Comparison of ENCODE assay signal across 18 cellular contexts in genomic region chrX:42585842-42586621, GRCh38.
DNase-seq lines count a peak whose midpoint lies in the region; ATAC-seq and TF ChIP-seq lines count a peak whose summit lies in the region.
"Had no signal": no experiment of that assay in that cellular context is flagged by ENCODE, and none has a peak within 500 bp of the region (broad histone marks: within the 10 kb centered on the region; RNA-seq: fewer than 3 reads in every experiment).

No MANE protein-coding gene starts in this region.

- CTCF ChIA-PET in mammary epithelial cell (lab: Charles Lee; ENCODE audit: low non-redundant PET): no interaction called here

- in situ Hi-C loops in mammary epithelial cell (cut with MboI; ENCODE audit: low sequenced_read_pairs in 2 of 2): no loop called here

- no peaks in the 10 kb centered on the region for H3K4me1 ChIP-seq in mammary epithelial cell (ENCODE audit: insufficient read depth, low read length)
- H3K4me1 ChIP-seq: BLaER1 had no signal

- H2AFZ ChIP-seq in mammary epithelial cell (ENCODE audit: low read depth, low read length): no peak overlapping the region
- H2AFZ ChIP-seq: GM23248 had no signal

- H3K9me3 ChIP-seq in mammary epithelial cell (replicated peaks; ENCODE audit: insufficient read depth, low read length): no peaks in the 10 kb centered on the region
- H3K9me3 ChIP-seq: BLaER1 had no signal

- no peaks in the 10 kb centered on the region for H3K36me3 ChIP-seq in mammary epithelial cell (ENCODE audit: insufficient read depth, low read length)
- H3K36me3 ChIP-seq: BLaER1 had no signal

- dilution Hi-C loops in mammary epithelial cell (cut with HindIII; ENCODE audit: low sequenced_read_pairs): no loop called here

- no peak for ATAC-seq in activated naive CD8-positive, alpha-beta T cell treated with anti-CD3 and anti-CD28 coated beads, Interleukin-2, amount 50 U/mL, for 24 hours
- ATAC-seq in stimulated activated memory B cell treated with anti-CD40 and anti-IgM and Interleukin-4, amounts not matched to agents 10 μg/mL and 1 μg/mL and 100 μg/mL, for 72 hours: peak; percentile 39
- ATAC-seq: HCT116 had no signal

- intact Hi-C loops in mammary epithelial cell (cut with micrococcal nuclease): no loop called here

- H3K27ac ChIP-seq in mammary epithelial cell (ENCODE audit: insufficient read depth, low read depth, low read length): no peak overlapping the region
- H3K27ac ChIP-seq: BLaER1, GM23248 had no signal

- no peaks in the 10 kb centered on the region for H3K9me3 Mint-ChIP-seq in activated naive CD8-positive, alpha-beta T cell (ENCODE audit: low read depth)
- peaks cover 10% of the 10 kb centered on the region for H3K9me3 Mint-ChIP-seq in activated naive CD8-positive, alpha-beta T cell treated with anti-CD3 and anti-CD28 coated beads, Interleukin-2, amount 50 U/mL, for 24 hours
- H3K9me3 Mint-ChIP-seq in stimulated activated memory B cell treated with anti-CD40 and anti-IgM and Interleukin-4, amounts not matched to agents 10 μg/mL and 1 μg/mL and 100 μg/mL, for 72 hours: peaks cover 2% of the 10 kb centered on the region
- H3K9me3 Mint-ChIP-seq: IgD-negative memory B cell had no signal

- TF ChIP-seq CTCF in GM12865 (IDR thresholded peaks at IDR 0.05; ENCODE audit: insufficient read depth, low read depth, low read length, missing control alignments) (no peak), mammary epithelial cell (conservative IDR thresholded peaks at IDR 0.05 in 1 of 2, IDR thresholded peaks at IDR 0.05 in 1 of 2; ENCODE audit: extremely low read depth in 1 of 2, insufficient read depth in 1 of 2, low read depth in 1 of 2, low read length in 2 of 2) (no peak)

- H3K79me2 ChIP-seq in mammary epithelial cell (ENCODE audit: insufficient read depth, low read length): no peaks in the 10 kb centered on the region

- peaks cover 2% of the 10 kb centered on the region for H3K27me3 ChIP-seq in mammary epithelial cell (ENCODE audit: insufficient read depth, low read length)

- H3K4me3 ChIP-seq in GM12865 (ENCODE audit: low read depth, low read length) (no peak overlapping the region), mammary epithelial cell (replicated peaks in 1 of 3; ENCODE audit: insufficient read depth in 1 of 3, low read depth in 2 of 3, low read length in 3 of 3) (no peak overlapping the region)
- H3K4me3 ChIP-seq: BLaER1, GM23248 had no signal

- 40% methylated on average over 2 of the region's 2 CpGs for WGBS in mammary epithelial cell (ENCODE audit: low coverage, missing lambda C conversion rate)

- no peak overlapping the region for H3K27ac Mint-ChIP-seq in activated naive CD8-positive, alpha-beta T cell
- no peak overlapping the region for H3K27ac Mint-ChIP-seq in activated naive CD8-positive, alpha-beta T cell treated with anti-CD3 and anti-CD28 coated beads, Interleukin-2, amount 50 U/mL, for 24 hours
- H3K27ac Mint-ChIP-seq in stimulated activated memory B cell treated with anti-CD40 and anti-IgM and Interleukin-4, amounts not matched to agents 10 μg/mL and 1 μg/mL and 100 μg/mL, for 72 hours: peak overlapping the region; percentile 35
- H3K27ac Mint-ChIP-seq: IgD-negative memory B cell had no signal

- no peaks in the 10 kb centered on the region for H3K27me3 Mint-ChIP-seq in activated naive CD8-positive, alpha-beta T cell
- no peaks in the 10 kb centered on the region for H3K27me3 Mint-ChIP-seq in activated naive CD8-positive, alpha-beta T cell treated with anti-CD3 and anti-CD28 coated beads, Interleukin-2, amount 50 U/mL, for 24 hours
- H3K27me3 Mint-ChIP-seq in stimulated activated memory B cell treated with anti-CD40 and anti-IgM and Interleukin-4, amounts not matched to agents 10 μg/mL and 1 μg/mL and 100 μg/mL, for 72 hours: no peaks in the 10 kb centered on the region

- no peak for DNase-seq in activated naive CD8-positive, alpha-beta T cell treated with anti-CD3 and anti-CD28 coated beads, Interleukin-2, amount 50 U/mL, for 24 hours
- DNase-seq in GM12865 (ENCODE audit: low read depth) (peak; percentile 0), mammary epithelial cell (peak; percentile 5), NK-92 (lab: John Stamatoyannopoulos, UW; ENCODE audit: unreplicated experiment) (no peak), NCI-H1436 treated with DMSO at 0.1 percent for 48 hours (lab: John Stamatoyannopoulos, UW) (no peak), NCI-H1048 (lab: John Stamatoyannopoulos, UW) (no peak)
- DNase-seq: COR-L47, DMS79 treated with DMSO at 0.1 percent for 48 hours, GM23248, NCI-H1694 treated with DMSO at 0.1 percent for 48 hours, NCI-H2171 treated with DMSO at 0.1 percent for 48 hours, NCI-H510A, SHP77 treated with DMSO at 0.1 percent for 48 hours had no signal

- H3K9ac ChIP-seq in mammary epithelial cell (ENCODE audit: insufficient read depth, low read length): no peak overlapping the region
- H3K9ac ChIP-seq: BLaER1, GM23248 had no signal

- H3K4me2 ChIP-seq in mammary epithelial cell (ENCODE audit: insufficient read depth, low read depth, low read length): no peak overlapping the region
- H3K4me2 ChIP-seq: BLaER1 had no signal

- H3K4me3 Mint-ChIP-seq in activated naive CD8-positive, alpha-beta T cell: peak overlapping the region; percentile 25
- no peak overlapping the region for H3K4me3 Mint-ChIP-seq in activated naive CD8-positive, alpha-beta T cell treated with anti-CD3 and anti-CD28 coated beads, Interleukin-2, amount 50 U/mL, for 24 hours
- no peak overlapping the region for H3K4me3 Mint-ChIP-seq in stimulated activated memory B cell treated with anti-CD40 and anti-IgM and Interleukin-4, amounts not matched to agents 10 μg/mL and 1 μg/mL and 100 μg/mL, for 72 hours

- peaks cover 3% of the 10 kb centered on the region for H4K20me1 ChIP-seq in mammary epithelial cell (ENCODE audit: insufficient read depth, low read length)
- H4K20me1 ChIP-seq: BLaER1 had no signal

- BruUV-seq in mammary epithelial cell (replicated peaks; lab: Mats Ljungman, UMichigan): no TSS peak

- H3K4me1 Mint-ChIP-seq in activated naive CD8-positive, alpha-beta T cell (ENCODE audit: low read depth): peaks cover 12% of the 10 kb centered on the region
- peaks cover 17% of the 10 kb centered on the region for H3K4me1 Mint-ChIP-seq in activated naive CD8-positive, alpha-beta T cell treated with anti-CD3 and anti-CD28 coated beads, Interleukin-2, amount 50 U/mL, for 24 hours
- H3K4me1 Mint-ChIP-seq in stimulated activated memory B cell treated with anti-CD40 and anti-IgM and Interleukin-4, amounts not matched to agents 10 μg/mL and 1 μg/mL and 100 μg/mL, for 72 hours: peaks cover 13% of the 10 kb centered on the region

- peaks cover 2% of the 10 kb centered on the region for H3K36me3 Mint-ChIP-seq in activated naive CD8-positive, alpha-beta T cell
- no peaks in the 10 kb centered on the region for H3K36me3 Mint-ChIP-seq in activated naive CD8-positive, alpha-beta T cell treated with anti-CD3 and anti-CD28 coated beads, Interleukin-2, amount 50 U/mL, for 24 hours (ENCODE audit: low read depth)
- no peaks in the 10 kb centered on the region for H3K36me3 Mint-ChIP-seq in stimulated activated memory B cell treated with anti-CD40 and anti-IgM and Interleukin-4, amounts not matched to agents 10 μg/mL and 1 μg/mL and 100 μg/mL, for 72 hours
- H3K36me3 Mint-ChIP-seq: IgD-negative memory B cell had no signal

Comparison
In these comparisons a context has a peak if more than half of its experiments do, and no peak if none do; other contexts are left out.
1. DNase-seq: peak in GM12865 (single experiment) and mammary epithelial cell (single experiment); none in activated naive CD8-positive, alpha-beta T cell treated with anti-CD3 and anti-CD28 coated beads, Interleukin-2, amount 50 U/mL, for 24 hours (single experiment), NK-92 (single experiment), NCI-H1436 treated with DMSO at 0.1 percent for 48 hours (single experiment) and NCI-H1048 (single experiment).